1 cellular context compared by ENCODE assay signal in the genomic region with DNA sequence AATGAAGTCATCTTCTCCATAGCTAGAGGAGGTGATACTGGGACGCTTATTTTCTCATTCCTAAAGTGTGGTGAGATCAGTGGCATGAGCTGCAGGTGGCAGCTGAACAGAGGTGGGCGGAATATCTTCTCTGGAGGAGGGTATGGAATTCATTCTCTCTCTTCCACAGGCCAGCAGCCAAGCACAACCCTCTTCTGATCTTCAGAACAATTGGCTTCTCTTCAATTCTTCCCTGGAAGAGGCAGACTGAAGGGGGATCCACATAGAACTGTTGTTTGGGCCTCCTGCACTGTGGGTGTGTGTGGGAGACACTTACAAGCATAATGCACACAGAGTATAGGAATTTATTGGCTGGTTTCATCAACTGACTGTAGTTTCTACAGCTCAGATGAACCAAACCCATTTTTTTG.
TF ChIP-seq lines count a peak whose summit lies in the region.

No MANE protein-coding gene starts in this region.

TF ChIP-seq in HepG2, 621 proteins besides CTCF, POLR2A, EP300 and RAD21 (continued from another document):
- no peak for TF ChIP-seq FOXJ3 (CRISPR knock-in tag; IDR thresholded peaks at IDR 0.05; ENCODE audit: borderline replicate concordance)
- TF ChIP-seq MATR3 (CRISPR knock-in tag; IDR thresholded peaks at IDR 0.05): no peak
- TF ChIP-seq, protein P1, sequence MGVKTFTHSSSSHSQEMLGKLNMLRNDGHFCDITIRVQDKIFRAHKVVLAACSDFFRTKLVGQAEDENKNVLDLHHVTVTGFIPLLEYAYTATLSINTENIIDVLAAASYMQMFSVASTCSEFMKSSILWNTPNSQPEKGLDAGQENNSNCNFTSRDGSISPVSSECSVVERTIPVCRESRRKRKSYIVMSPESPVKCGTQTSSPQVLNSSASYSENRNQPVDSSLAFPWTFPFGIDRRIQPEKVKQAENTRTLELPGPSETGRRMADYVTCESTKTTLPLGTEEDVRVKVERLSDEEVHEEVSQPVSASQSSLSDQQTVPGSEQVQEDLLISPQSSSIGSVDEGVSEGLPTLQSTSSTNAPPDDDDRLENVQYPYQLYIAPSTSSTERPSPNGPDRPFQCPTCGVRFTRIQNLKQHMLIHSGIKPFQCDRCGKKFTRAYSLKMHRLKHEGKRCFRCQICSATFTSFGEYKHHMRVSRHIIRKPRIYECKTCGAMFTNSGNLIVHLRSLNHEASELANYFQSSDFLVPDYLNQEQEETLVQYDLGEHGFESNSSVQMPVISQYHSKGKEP (CRISPR knock-in tag; IDR thresholded peaks at IDR 0.05): no peak
- TF ChIP-seq ZFP36 (IDR thresholded peaks at IDR 0.05; ENCODE audit: borderline replicate concordance, low read depth, low read length, partially characterized antibody): no peak
- TF ChIP-seq MTA1 (CRISPR knock-in tag; IDR thresholded peaks at IDR 0.05; ENCODE audit: borderline replicate concordance): no peak
